In genomic region chr1:1629430-1630190, GRCh38 we compare ENCODE assay signal across 8 cellular contexts. TPM values are rescaled to one million over a fixed set of nuclear protein-coding genes. Genes with fewer than 3 reads are reported as not detected.
A peak's percentile ranks its signal among the peaks of the same experiment; 100 is the strongest.
DNase-seq lines count a peak whose midpoint lies in the region; ATAC-seq, FAIRE-seq and TF ChIP-seq lines count a peak whose summit lies in the region.

No MANE protein-coding gene starts in this region.

- CTCF ChIA-PET in CD4-positive, alpha-beta memory T cell (lab: Charles Lee; ENCODE audit: partially characterized antibody) = interaction anchor here (0.5 to 1.4 kb wide), 6 partner anchors 8 to 254 kb away, joined by 3 to 5 read pairs (median 4); no protein-coding TSS in a partner anchor
- CTCF ChIA-PET in WTC11 (lab: Charles Lee) = interaction anchor here (0.6 to 2.2 kb wide), 16 partner anchors 10 to 747 kb away, joined by 3 to 30 read pairs (median 4); partner anchors contain the start of gene MIB2

- H3K27me3 Mint-ChIP-seq in CD4-positive, alpha-beta memory T cell = peaks cover 2 to 4% of the 10 kb centered on the region in 2 donors
- H3K27me3 Mint-ChIP-seq in WTC11 (ENCODE audit: low read depth) = peaks cover 6% of the 10 kb centered on the region

- intact Hi-C loops in CD4-positive, alpha-beta memory T cell (cut with micrococcal nuclease) = loop anchor here (2.0 kb wide), 2 partner anchors 15 to 55 kb away; partner anchors contain the start of genes MIB2 and SSU72

- H3K36me3 ChIP-seq in CD4-positive, alpha-beta memory T cell (ENCODE audit: insufficient read depth, low read length) = no peaks in the 10 kb centered on the region
- peaks cover 1% of the 10 kb centered on the region for H3K36me3 ChIP-seq in bronchial epithelial cell (ENCODE audit: control insufficient read depth, insufficient read depth, low read length)

- peaks cover 3 to 9% (median 6%) of the 10 kb centered on the region in 4 donors for H3K4me1 Mint-ChIP-seq in CD4-positive, alpha-beta memory T cell
- peaks cover 2% of the 10 kb centered on the region; the same call in 1 of the 2 replicates for H3K4me1 Mint-ChIP-seq in WTC11

- no peaks in the 10 kb centered on the region for H3K9me3 ChIP-seq in CD4-positive, alpha-beta memory T cell (ENCODE audit: control insufficient read depth in 1 of 2, low read length in 2 of 2)

- peak; percentile 78 to 91 (median 80) for DNase-seq in CD4-positive, alpha-beta memory T cell
- peak; percentile 47 for DNase-seq in WTC11 (ENCODE audit: low spot score)
- no peak for DNase-seq in bronchial epithelial cell (ENCODE audit: low read depth)
- peak in 2 of 3 donors; percentile 29 to 33 for DNase-seq in stimulated activated CD4-positive, alpha-beta T cell treated with anti-CD3 and anti-CD28 coated beads, Interleukin-12 subunit alpha, Interleukin-12 subunit beta, amount 100 ng/mL, for 48 hours (ENCODE audit: low read depth in 2 of 3, low spot score in 1 of 3)
- no peak for DNase-seq in foreskin fibroblast
- no peak for DNase-seq in HT-29 (ENCODE audit: low spot score)
- no peak for DNase-seq in NOMO-1 treated with dmso at 0.1 percent for 144 hours (lab: John Stamatoyannopoulos, UW; ENCODE audit: unreplicated experiment)

- peaks cover 19% of the 10 kb centered on the region for H3K4me1 ChIP-seq in CD4-positive, alpha-beta memory T cell (ENCODE audit: insufficient read depth, low read length)

- H3K27ac ChIP-seq in CD4-positive, alpha-beta memory T cell (ENCODE audit: low read depth, low read length) = peak overlapping the region; percentile 59

- POLR2A ChIA-PET in CD4-positive, alpha-beta memory T cell (lab: Charles Lee; ENCODE audit: partially characterized antibody) = interaction anchor here (0.8 to 4.5 kb wide), 17 partner anchors 9 to 514 kb away, joined by 3 to 152 read pairs (median 4); partner anchors contain the start of genes AURKAIP1, C1orf159, CDK11A and MIB2
- POLR2A ChIA-PET in WTC11 (lab: Charles Lee) = interaction anchor here (0.5 to 1.8 kb wide), 4 partner anchors 11 to 64 kb away, joined by 3 to 7 read pairs (median 4); partner anchors contain the start of gene MIB2

- H3K27me3 ChIP-seq in CD4-positive, alpha-beta memory T cell (ENCODE audit: insufficient read depth, low read length) = no peaks in the 10 kb centered on the region
- peaks cover 8% of the 10 kb centered on the region for H3K27me3 ChIP-seq in bronchial epithelial cell (ENCODE audit: control insufficient read depth, insufficient read depth, low read length)

- no peak for FAIRE-seq in bronchial epithelial cell (lab: Jason Lieb, UNC)

- H3K9me3 Mint-ChIP-seq in CD4-positive, alpha-beta memory T cell = peaks cover 0 to 2% (median 0%) of the 10 kb centered on the region in 8 donors
- H3K9me3 Mint-ChIP-seq in WTC11 = no peaks in the 10 kb centered on the region

- H3K27ac Mint-ChIP-seq in CD4-positive, alpha-beta memory T cell = peak overlapping the region; percentile 73 to 97 (median 93)
- H3K27ac Mint-ChIP-seq in WTC11 = no peak overlapping the region

- H3K4me3 ChIP-seq in CD4-positive, alpha-beta memory T cell (ENCODE audit: low read length in 2 of 2) = peak overlapping the region in 1 of 2 donors; percentile 62
- peak overlapping the region; percentile 21 for H3K4me3 ChIP-seq in bronchial epithelial cell (ENCODE audit: low read depth, low read length)
- H3K4me3 ChIP-seq in foreskin fibroblast (ENCODE audit: low read depth in 1 of 2, low read length in 2 of 2) = no peak overlapping the region

- H3K4me3 Mint-ChIP-seq in CD4-positive, alpha-beta memory T cell = peak overlapping the region; percentile 72 to 91 (median 78)
- peak overlapping the region; percentile 41 for H3K4me3 Mint-ChIP-seq in WTC11

- ATAC-seq in WTC11 (no peak), GM18498 (IDR thresholded peaks at IDR 0.05; ENCODE audit: unreplicated experiment) (no peak)

- H3K36me3 Mint-ChIP-seq in CD4-positive, alpha-beta memory T cell = peaks cover 0 to 2% of the 10 kb centered on the region in 2 donors
- no peaks in the 10 kb centered on the region for H3K36me3 Mint-ChIP-seq in WTC11

- TF ChIP-seq CTCF in WTC11 (IDR thresholded peaks at IDR 0.05) (no peak), bronchial epithelial cell (IDR thresholded peaks at IDR 0.05; ENCODE audit: insufficient read depth, low read length, severe bottlenecking) (no peak), foreskin fibroblast (IDR thresholded peaks at IDR 0.05; ENCODE audit: low read depth, low read length) (no peak)

TF ChIP-seq in WTC11, 78 proteins besides CTCF, POLR2A, EP300 and RAD21 (continues in another document):
- TF ChIP-seq E2F5 (CRISPR knock-in tag; IDR thresholded peaks at IDR 0.05) (0 out of 2 replicates have a peak, but pooled peaks have one; percentile 2), ZNF263 (CRISPR knock-in tag; IDR thresholded peaks at IDR 0.05; ENCODE audit: low read depth) (no peak), FOXK1 (CRISPR knock-in tag; IDR thresholded peaks at IDR 0.05) (no peak), MLX (CRISPR knock-in tag; IDR thresholded peaks at IDR 0.05) (no peak), ZNF281 (CRISPR knock-in tag; IDR thresholded peaks at IDR 0.05) (no peak), HMGXB4 (CRISPR knock-in tag; IDR thresholded peaks at IDR 0.05) (peak; percentile 16; the same call in 1 of the 2 replicates)

RNA-seq across cellular contexts. Expression of gene MMP23B, which starts 2.4 kb away (rescaled TPM):
- total RNA-seq in CD4-positive, alpha-beta memory T cell = 1 to 10 TPM; 3.5 to 3.7 TPM
- polyA plus RNA-seq in CD4-positive, alpha-beta memory T cell = under 1 TPM in 1 of 2 donors, not detected in 1; 0.53 TPM
- total RNA-seq in WTC11 (2021) = 20.0 to 28.1 TPM (median 27.1 TPM) in 3 replicates
- total RNA-seq in bronchial epithelial cell = 0.26 and 0.38 TPM in 2 replicates
- 0.10 and 1.3 TPM in 2 replicates for total RNA-seq in HT-29 (2014; rRNA removed; shearing (Covaris generic))

RNA-seq across cellular contexts. Expression of gene MIB2, which starts 14.3 kb away (rescaled TPM):
- total RNA-seq in CD4-positive, alpha-beta memory T cell = 100 to 1,000 TPM; 112 to 114 TPM
- 10 to 100 TPM; 12.7 to 34.6 TPM for polyA plus RNA-seq in CD4-positive, alpha-beta memory T cell
- 90.6 to 120 TPM (median 113 TPM) in 3 replicates for total RNA-seq in WTC11 (2021)
- total RNA-seq in bronchial epithelial cell = 78.2 and 82.2 TPM in 2 replicates
- 65.3 and 89.0 TPM in 2 replicates for total RNA-seq in HT-29 (2014; rRNA removed; shearing (Covaris generic))

RNA-seq across cellular contexts. Expression of gene CDK11B, which starts 29.2 kb away (rescaled TPM):
- 10 to 100 TPM; 44.2 to 44.7 TPM for total RNA-seq in CD4-positive, alpha-beta memory T cell
- polyA plus RNA-seq in CD4-positive, alpha-beta memory T cell = 10 to 100 TPM in 1 of 2 donors, 1 to 10 TPM in 1; 2.5 to 24.5 TPM
- total RNA-seq in WTC11 (2021) (39.5 to 41.2 TPM (median 40.7 TPM) in 3 replicates), bronchial epithelial cell (5.0 and 7.6 TPM in 2 replicates)
- 21.9 and 24.1 TPM in 2 replicates for total RNA-seq in HT-29 (2014; rRNA removed; shearing (Covaris generic))

RNA-seq across cellular contexts. Expression of gene FNDC10, which starts 29.7 kb away (rescaled TPM):
- 1 to 10 TPM; 2.7 to 2.9 TPM for total RNA-seq in CD4-positive, alpha-beta memory T cell
- 1 to 10 TPM in 1 of 2 donors, under 1 TPM in 1; 0.72 to 1.3 TPM for polyA plus RNA-seq in CD4-positive, alpha-beta memory T cell
- total RNA-seq in WTC11 (2021) (30.4 to 37.5 TPM (median 34.9 TPM) in 3 replicates), bronchial epithelial cell (0.26 TPM in 2 replicates)
- total RNA-seq in HT-29 (2014; rRNA removed; shearing (Covaris generic)) = not detected in 2 replicates

RNA-seq across cellular contexts. Expression of gene SSU72, which starts 54.9 kb away (rescaled TPM):
- 100 to 1,000 TPM; 128 to 132 TPM for total RNA-seq in CD4-positive, alpha-beta memory T cell
- 100 to 1,000 TPM; 202 to 209 TPM for polyA plus RNA-seq in CD4-positive, alpha-beta memory T cell
- 150 to 158 TPM (median 150 TPM) in 3 replicates for total RNA-seq in WTC11 (2021)
- 54.0 and 56.1 TPM in 2 replicates for total RNA-seq in bronchial epithelial cell
- 140 and 148 TPM in 2 replicates for total RNA-seq in HT-29 (2014; rRNA removed; shearing (Covaris generic))

Comparison
In these comparisons a context has a peak if more than half of its experiments do, and no peak if none do; other contexts are left out.
1. DNase-seq: peak in CD4-positive, alpha-beta memory T cell (5 of 5), WTC11 (single experiment) and stimulated activated CD4-positive, alpha-beta T cell treated with anti-CD3 and anti-CD28 coated beads, Interleukin-12 subunit alpha, Interleukin-12 subunit beta, amount 100 ng/mL, for 48 hours (2 of 3); none in bronchial epithelial cell (single experiment), foreskin fibroblast (0 of 2), HT-29 (single experiment) and NOMO-1 treated with dmso at 0.1 percent for 144 hours (single experiment).